37 cellular contexts compared by ENCODE assay signal in the genomic region with DNA sequence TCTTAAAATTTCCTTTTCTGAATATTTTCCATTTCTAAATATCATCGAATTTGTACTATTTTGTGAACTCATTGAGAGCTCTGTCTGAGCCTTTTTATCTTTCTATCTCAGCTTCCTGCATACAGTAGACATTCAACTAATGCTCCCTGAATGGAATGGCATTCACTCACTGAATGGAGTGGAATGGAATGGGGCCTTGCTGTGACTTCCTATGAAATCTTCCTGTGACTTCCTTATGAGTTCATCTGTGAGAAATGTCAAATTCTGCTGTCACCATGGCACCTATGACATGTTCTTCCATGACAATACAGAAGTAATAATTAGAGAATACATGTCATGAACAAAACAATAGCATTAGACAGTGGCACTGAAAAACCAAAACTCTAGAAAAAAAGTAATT.
DNase-seq lines count a peak whose midpoint lies in the region; ATAC-seq, FAIRE-seq and TF ChIP-seq lines count a peak whose summit lies in the region.
"Had no signal": no experiment of that assay in that cellular context is flagged by ENCODE, and none has a peak within 500 bp of the region (broad histone marks: within the 10 kb centered on the region; RNA-seq: fewer than 3 reads in every experiment).

No MANE protein-coding gene starts in this region.

- H4K8ac ChIP-seq in H1 (ENCODE audit: extremely low read depth, insufficient read depth, low read length) (no peak overlapping the region), mesendoderm (ENCODE audit: low read depth, low read length) (no peak overlapping the region), trophoblast cell (ENCODE audit: low read depth, low read length) (no peak overlapping the region)

- no peak overlapping the region for H3K27ac Mint-ChIP-seq in GM23338
- H3K27ac Mint-ChIP-seq: B cell; CD14-positive monocyte; CD4-positive, alpha-beta memory T cell; CD4-positive, alpha-beta T cell; CD4-positive, CD25-positive, alpha-beta regulatory T cell; CD8-positive, alpha-beta memory T cell; CD8-positive, alpha-beta T cell had no signal

- ATAC-seq in GM23338 (no peak), omental fat pad (ENCODE audit: low FRiP score) (no peak), HG03521 (IDR thresholded peaks at IDR 0.05; ENCODE audit: unreplicated experiment) (no peak)
- ATAC-seq: A549; CD8-positive, alpha-beta T cell had no signal

- no peak overlapping the region for H3K4me2 ChIP-seq in GM23338
- H3K4me2 ChIP-seq in H1 (ENCODE audit: insufficient read depth in 1 of 2, low read depth in 2 of 2, low read length in 2 of 2): no peak overlapping the region
- no peak overlapping the region for H3K4me2 ChIP-seq in mesendoderm (ENCODE audit: low read length)
- no peak overlapping the region for H3K4me2 ChIP-seq in trophoblast cell (ENCODE audit: low read length)
- H3K4me2 ChIP-seq: A549; BLaER1; BLaER1 treated with 17β-estradiol and CSF1 and Interleukin-3, amounts not matched to agents 10 nM and 100 nM had no signal

- H2AFZ ChIP-seq in GM23338 (no peak overlapping the region), H1 (ENCODE audit: low read length) (no peak overlapping the region), trophoblast cell (ENCODE audit: insufficient read depth, low read length, poor library complexity) (no peak overlapping the region)

- H3K9me3 ChIP-seq in H1 (ENCODE audit: insufficient read depth in 2 of 2, low read depth in 1 of 2, low read length in 1 of 2) (no peaks in the 10 kb centered on the region), trophoblast cell (ENCODE audit: insufficient read depth, low read depth, low read length) (no peaks in the 10 kb centered on the region)
- H3K9me3 ChIP-seq in effector memory CD4-positive, alpha-beta T cell (ENCODE audit: control insufficient read depth, low read length): no peaks in the 10 kb centered on the region
- H3K9me3 ChIP-seq: A549; BE2C; BLaER1; BLaER1 treated with 17β-estradiol and CSF1 and Interleukin-3, amounts not matched to agents 10 nM and 100 nM; Caco-2 had no signal

- H3K27me3 Mint-ChIP-seq in GM23338 (ENCODE audit: insufficient read depth, low read depth, poor library complexity): no peaks in the 10 kb centered on the region
- H3K27me3 Mint-ChIP-seq: B cell; CD4-positive, CD25-positive, alpha-beta regulatory T cell had no signal

- H2BK5ac ChIP-seq in H1 (ENCODE audit: low read depth, low read length) (no peak overlapping the region), mesendoderm (ENCODE audit: low read length) (no peak overlapping the region), trophoblast cell (ENCODE audit: low read depth, low read length, poor library complexity) (no peak overlapping the region)

- H4K20me1 ChIP-seq in GM23338 (replicated peaks; ENCODE audit: insufficient read depth) (no peaks in the 10 kb centered on the region), H1 (replicated peaks in 1 of 2; ENCODE audit: control insufficient read depth in 1 of 2, insufficient read depth in 2 of 2, low read length in 2 of 2) (no peaks in the 10 kb centered on the region)
- H4K20me1 ChIP-seq: BLaER1; BLaER1 treated with 17β-estradiol and CSF1 and Interleukin-3, amounts not matched to agents 10 nM and 100 nM had no signal

- H3K4me3 Mint-ChIP-seq in GM23338: no peak overlapping the region
- H3K4me3 Mint-ChIP-seq: B cell; CD14-positive monocyte; CD4-positive, alpha-beta memory T cell; CD4-positive, alpha-beta T cell; CD4-positive, CD25-positive, alpha-beta regulatory T cell; CD8-positive, alpha-beta memory T cell; CD8-positive, alpha-beta T cell had no signal

- H2BK15ac ChIP-seq in H1 (ENCODE audit: low read length): no peak overlapping the region
- H2BK15ac ChIP-seq in mesendoderm (replicated peaks; ENCODE audit: low read depth): no peak overlapping the region

- no peaks in the 10 kb centered on the region for H3K4me1 Mint-ChIP-seq in GM23338
- H3K4me1 Mint-ChIP-seq: B cell; CD14-positive monocyte; CD4-positive, alpha-beta memory T cell; CD4-positive, CD25-positive, alpha-beta regulatory T cell; CD8-positive, alpha-beta memory T cell had no signal

- H3K56ac ChIP-seq in H1 (replicated peaks; ENCODE audit: insufficient read length, low read depth, low read length) (no peak overlapping the region), mesendoderm (ENCODE audit: low read length) (no peak overlapping the region)

- H3K14ac ChIP-seq in H1 (ENCODE audit: insufficient read length) (no peak overlapping the region), trophoblast cell (ENCODE audit: low read length) (no peak overlapping the region)

- no peaks in the 10 kb centered on the region for H3K79me1 ChIP-seq in H1 (ENCODE audit: low read depth, low read length)
- no peaks in the 10 kb centered on the region for H3K79me1 ChIP-seq in mesendoderm (ENCODE audit: low read length)
- no peaks in the 10 kb centered on the region for H3K79me1 ChIP-seq in trophoblast cell (ENCODE audit: low read length)

- H3K9ac ChIP-seq in H1 (replicated peaks in 1 of 4; ENCODE audit: extremely low read depth in 1 of 4, low read depth in 3 of 4, low read length in 3 of 4) (no peak overlapping the region), mesendoderm (ENCODE audit: low read length) (no peak overlapping the region), trophoblast cell (ENCODE audit: low read length) (no peak overlapping the region)
- H3K9ac ChIP-seq: BLaER1; BLaER1 treated with 17β-estradiol and CSF1 and Interleukin-3, amounts not matched to agents 10 nM and 100 nM had no signal

- no peak for TF ChIP-seq RAD21 in H1 (IDR thresholded peaks at IDR 0.05 in 1 of 2, conservative IDR thresholded peaks at IDR 0.05 in 1 of 2; ENCODE audit: low read depth in 2 of 2, low read length in 2 of 2)

- POLR2A ChIA-PET in H1 (lab: Charles Lee; ENCODE audit: partially characterized antibody): interaction anchor here (1.1 kb wide), 1 partner anchor 16 kb away, joined by 3 read pairs; no protein-coding TSS in a partner anchor

- no peak overlapping the region for H3K23ac ChIP-seq in H1 (ENCODE audit: insufficient read length)
- no peak overlapping the region for H3K23ac ChIP-seq in mesendoderm (ENCODE audit: low read length)
- no peak overlapping the region for H3K23ac ChIP-seq in trophoblast cell (ENCODE audit: low read length)

- no peak overlapping the region for H2BK120ac ChIP-seq in H1 (replicated peaks; ENCODE audit: low read depth, low read length)
- H2BK120ac ChIP-seq in mesendoderm (ENCODE audit: low read depth, low read length): no peak overlapping the region
- no peak overlapping the region for H2BK120ac ChIP-seq in trophoblast cell (ENCODE audit: insufficient read depth, low read length, poor library complexity)

- H2BK12ac ChIP-seq in H1 (ENCODE audit: low read depth, low read length) (no peak overlapping the region), trophoblast cell (ENCODE audit: low read length) (no peak overlapping the region)

- H3K36me3 Mint-ChIP-seq in GM23338 (ENCODE audit: low read depth): no peaks in the 10 kb centered on the region
- H3K36me3 Mint-ChIP-seq: CD14-positive monocyte; CD4-positive, alpha-beta memory T cell; CD4-positive, CD25-positive, alpha-beta regulatory T cell; CD8-positive, alpha-beta memory T cell; CD8-positive, alpha-beta T cell had no signal

- TF ChIP-seq POLR2A in H1 (IDR thresholded peaks at IDR 0.05; ENCODE audit: control extremely low read depth in 1 of 2, low read depth in 2 of 2, low read length in 2 of 2): no peak

- DNase-seq in GM23338 (ENCODE audit: low spot score) (peak; percentile 13), H1 (ENCODE audit: low read depth in 1 of 2, low spot score in 2 of 2) (no peak), mesendoderm (peak; percentile 71), trophoblast cell (peak; percentile 59 to 87), omental fat pad (ENCODE audit: low spot score) (no peak), NCI-H1417 (lab: John Stamatoyannopoulos, UW) (no peak)
- DNase-seq in effector memory CD4-positive, alpha-beta T cell: no peak
- DNase-seq: 8988T; ACHN; AML-193; BE2C; C1 segment of cervical spinal cord; Caco-2; Calu3; CD4-positive, alpha-beta memory T cell; CD4-positive, alpha-beta T cell; CD4-positive, CD25-positive, alpha-beta regulatory T cell; CD8-positive, alpha-beta memory T cell; CD8-positive, alpha-beta T cell; COR-L47; DMS 273 treated with DMSO at 0.1 percent for 48 hours; DMS153; DMS53; DMS79; DMS79 treated with DMSO at 0.1 percent for 48 hours; DND-41; EL had no signal

- no peak overlapping the region for H3K18ac ChIP-seq in H1 (ENCODE audit: extremely low read depth, low read length)
- no peak overlapping the region for H3K18ac ChIP-seq in mesendoderm (ENCODE audit: low read length)
- H3K18ac ChIP-seq in trophoblast cell (ENCODE audit: low read length): no peak overlapping the region

- H4K5ac ChIP-seq in H1 (ENCODE audit: insufficient read length, low read depth, low read length) (no peak overlapping the region), mesendoderm (ENCODE audit: low read length) (no peak overlapping the region)

- FAIRE-seq in H1 (lab: Jason Lieb, UNC): no peak
- FAIRE-seq: A204.1, A549, D721Med had no signal

- TF ChIP-seq CTCF in GM23338 (conservative IDR thresholded peaks at IDR 0.05; ENCODE audit: low read depth in 2 of 2): no peak
- TF ChIP-seq CTCF in H1 (IDR thresholded peaks at IDR 0.05; ENCODE audit: control extremely low read depth in 1 of 3, insufficient read depth in 1 of 3, low read depth in 1 of 3, low read length in 3 of 3): no peak
- TF ChIP-seq CTCF in omental fat pad (IDR thresholded peaks at IDR 0.05): no peak

- H3K23me2 ChIP-seq in H1 (ENCODE audit: low read depth, low read length): no peaks in the 10 kb centered on the region

- no peak for TF ChIP-seq EP300 in H1 (IDR thresholded peaks at IDR 0.05; ENCODE audit: borderline replicate concordance in 1 of 2, low read depth in 2 of 2, low read length in 2 of 2)

- no peaks in the 10 kb centered on the region for H3K9me3 Mint-ChIP-seq in GM23338
- H3K9me3 Mint-ChIP-seq: CD4-positive, alpha-beta memory T cell; CD4-positive, alpha-beta T cell; CD4-positive, CD25-positive, alpha-beta regulatory T cell; CD8-positive, alpha-beta memory T cell; CD8-positive, alpha-beta T cell had no signal

- CTCF ChIA-PET in H1 (lab: Charles Lee; ENCODE audit: partially characterized antibody): interaction anchor here (0.8 to 1.2 kb wide), 2 partner anchors 63 to 542 kb away, joined by 3 read pairs; no protein-coding TSS in a partner anchor

- H3K4me1 ChIP-seq in GM23338 (ENCODE audit: insufficient read depth) (no peaks in the 10 kb centered on the region), H1 (replicated peaks in 1 of 4; ENCODE audit: control insufficient read depth in 3 of 4, insufficient read depth in 4 of 4, low read length in 3 of 4) (no peaks in the 10 kb centered on the region), mesendoderm (ENCODE audit: control insufficient read depth, low read depth, low read length) (no peaks in the 10 kb centered on the region), trophoblast cell (ENCODE audit: control insufficient read depth in 1 of 2, insufficient read depth in 2 of 2, low read length in 2 of 2) (no peaks in the 10 kb centered on the region)
- no peaks in the 10 kb centered on the region for H3K4me1 ChIP-seq in effector memory CD4-positive, alpha-beta T cell (ENCODE audit: control insufficient read depth, insufficient read depth, low read length, poor library complexity, severe bottlenecking)
- H3K4me1 ChIP-seq: A549; BE2C; BLaER1; BLaER1 treated with 17β-estradiol and CSF1 and Interleukin-3, amounts not matched to agents 10 nM and 100 nM; Caco-2 had no signal

- no peaks in the 10 kb centered on the region for H3K36me3 ChIP-seq in GM23338 (ENCODE audit: insufficient read depth)
- H3K36me3 ChIP-seq in H1 (ENCODE audit: control insufficient read depth in 2 of 4, insufficient read depth in 4 of 4, low read length in 3 of 4): no peaks in the 10 kb centered on the region
- no peaks in the 10 kb centered on the region for H3K36me3 ChIP-seq in mesendoderm (ENCODE audit: control insufficient read depth, insufficient read depth, low read length)
- H3K36me3 ChIP-seq in trophoblast cell (ENCODE audit: control insufficient read depth in 1 of 2, insufficient read depth in 2 of 2, low read length in 2 of 2): no peaks in the 10 kb centered on the region
- no peaks in the 10 kb centered on the region for H3K36me3 ChIP-seq in effector memory CD4-positive, alpha-beta T cell (ENCODE audit: control insufficient read depth, insufficient read depth, low read length)
- H3K36me3 ChIP-seq: BE2C; BLaER1; BLaER1 treated with 17β-estradiol and CSF1 and Interleukin-3, amounts not matched to agents 10 nM and 100 nM had no signal

- no peak overlapping the region for H2BK20ac ChIP-seq in H1 (ENCODE audit: low read length)

- H3K4ac ChIP-seq in H1 (replicated peaks; ENCODE audit: insufficient read length, low read depth, low read length) (peak overlapping the region; percentile 69), mesendoderm (ENCODE audit: low read depth, low read length) (no peak overlapping the region), trophoblast cell (ENCODE audit: low read depth, low read length) (no peak overlapping the region)

- no peaks in the 10 kb centered on the region for H3K79me2 ChIP-seq in GM23338 (replicated peaks; ENCODE audit: insufficient read depth)
- H3K79me2 ChIP-seq in H1 (ENCODE audit: control insufficient read depth in 1 of 2, insufficient read depth in 2 of 2, low read length in 2 of 2): no peaks in the 10 kb centered on the region
- H3K79me2 ChIP-seq in mesendoderm (ENCODE audit: control insufficient read depth, insufficient read depth, low read length): no peaks in the 10 kb centered on the region
- no peaks in the 10 kb centered on the region for H3K79me2 ChIP-seq in trophoblast cell (ENCODE audit: control insufficient read depth, insufficient read depth, low read length, poor library complexity)

- no peak overlapping the region for H4K12ac ChIP-seq in trophoblast cell (ENCODE audit: low read depth, low read length)

- H3K27me3 ChIP-seq in GM23338 (ENCODE audit: insufficient read depth): no peaks in the 10 kb centered on the region
- no peaks in the 10 kb centered on the region for H3K27me3 ChIP-seq in H1 (replicated peaks in 1 of 4; ENCODE audit: control insufficient read depth in 3 of 4, extremely low read depth in 1 of 4, insufficient read depth in 3 of 4, low read length in 3 of 4)
- no peaks in the 10 kb centered on the region for H3K27me3 ChIP-seq in mesendoderm (ENCODE audit: insufficient read depth, low read length, poor library complexity)
- no peaks in the 10 kb centered on the region for H3K27me3 ChIP-seq in trophoblast cell (ENCODE audit: insufficient read depth, low read length)
- H3K27me3 ChIP-seq in effector memory CD4-positive, alpha-beta T cell (replicated peaks; ENCODE audit: control insufficient read depth, insufficient read depth, low read length, poor library complexity, severe bottlenecking): no peaks in the 10 kb centered on the region
- H3K27me3 ChIP-seq: BE2C; BLaER1; BLaER1 treated with 17β-estradiol and CSF1 and Interleukin-3, amounts not matched to agents 10 nM and 100 nM had no signal

- H2AK5ac ChIP-seq in H1 (ENCODE audit: low read depth, low read length) (no peak overlapping the region), mesendoderm (ENCODE audit: low read length) (no peak overlapping the region), trophoblast cell (ENCODE audit: low read length) (no peak overlapping the region)

- H3K4me3 ChIP-seq in GM23338 (no peak overlapping the region), H1 (ENCODE audit: extremely low read depth in 1 of 4, insufficient read depth in 2 of 4, low read depth in 3 of 4, low read length in 4 of 4) (no peak overlapping the region), mesendoderm (ENCODE audit: low read length) (no peak overlapping the region), trophoblast cell (ENCODE audit: low read depth, low read length) (no peak overlapping the region)
- no peak overlapping the region for H3K4me3 ChIP-seq in effector memory CD4-positive, alpha-beta T cell (ENCODE audit: insufficient read depth, low read depth, low read length, poor library complexity, severe bottlenecking)
- H3K4me3 ChIP-seq: A549; BLaER1; BLaER1 treated with 17β-estradiol and CSF1 and Interleukin-3, amounts not matched to agents 10 nM and 100 nM had no signal

- H3K9me2 ChIP-seq in GM23338 (ENCODE audit: insufficient read depth): no peaks in the 10 kb centered on the region

- no peaks in the 10 kb centered on the region for H3F3A ChIP-seq in GM23338 (replicated peaks; ENCODE audit: low read depth)

- no peak overlapping the region for H3K27ac ChIP-seq in GM23338 (ENCODE audit: low read depth)
- no peak overlapping the region for H3K27ac ChIP-seq in H1 (ENCODE audit: low read depth, low read length)
- H3K27ac ChIP-seq in mesendoderm (ENCODE audit: low read depth, low read length): no peak overlapping the region
- no peak overlapping the region for H3K27ac ChIP-seq in trophoblast cell (ENCODE audit: low read depth, low read length)
- H3K27ac ChIP-seq in effector memory CD4-positive, alpha-beta T cell (ENCODE audit: insufficient read depth, low read length, poor library complexity, severe bottlenecking): no peak overlapping the region
- H3K27ac ChIP-seq: 22Rv1; A549; BLaER1; BLaER1 treated with 17β-estradiol and CSF1 and Interleukin-3, amounts not matched to agents 10 nM and 100 nM; C4-2B had no signal

- WGBS in H1 (ENCODE audit: extremely low coverage in 1 of 2, insufficient coverage in 1 of 2, insufficient read length in 1 of 2, insufficient replicate concordance in 2 of 2, low coverage in 1 of 2, low lambda C conversion rate in 2 of 2, missing lambda C conversion rate in 1 of 2), 2 experiments: 67% methylated on average over 1 of the region's 1 CpG; no CpG with 5 or more reads in 1 of the 2 experiments
- WGBS in mesendoderm (ENCODE audit: extremely low coverage, insufficient coverage, low lambda C conversion rate): no CpG with 5 or more reads among the region's 1 CpG
- WGBS in trophoblast cell (ENCODE audit: extremely low coverage, insufficient coverage, insufficient read length): no CpG with 5 or more reads among the region's 1 CpG

- H4K91ac ChIP-seq in H1 (replicated peaks; ENCODE audit: insufficient read length, low read length): no peak overlapping the region
- no peak overlapping the region for H4K91ac ChIP-seq in trophoblast cell (ENCODE audit: low read depth, low read length)

Comparison
In these comparisons a context has a peak if more than half of its experiments do, and no peak if none do; other contexts are left out.
1. DNase-seq: peak in GM23338 (single experiment), mesendoderm (single experiment) and trophoblast cell (2 of 2); none in H1 (0 of 2), effector memory CD4-positive, alpha-beta T cell (0 of 3), omental fat pad (single experiment) and NCI-H1417 (0 of 3).